Comparison of ENCODE assay signal across 8 cellular contexts in the genomic region with DNA sequence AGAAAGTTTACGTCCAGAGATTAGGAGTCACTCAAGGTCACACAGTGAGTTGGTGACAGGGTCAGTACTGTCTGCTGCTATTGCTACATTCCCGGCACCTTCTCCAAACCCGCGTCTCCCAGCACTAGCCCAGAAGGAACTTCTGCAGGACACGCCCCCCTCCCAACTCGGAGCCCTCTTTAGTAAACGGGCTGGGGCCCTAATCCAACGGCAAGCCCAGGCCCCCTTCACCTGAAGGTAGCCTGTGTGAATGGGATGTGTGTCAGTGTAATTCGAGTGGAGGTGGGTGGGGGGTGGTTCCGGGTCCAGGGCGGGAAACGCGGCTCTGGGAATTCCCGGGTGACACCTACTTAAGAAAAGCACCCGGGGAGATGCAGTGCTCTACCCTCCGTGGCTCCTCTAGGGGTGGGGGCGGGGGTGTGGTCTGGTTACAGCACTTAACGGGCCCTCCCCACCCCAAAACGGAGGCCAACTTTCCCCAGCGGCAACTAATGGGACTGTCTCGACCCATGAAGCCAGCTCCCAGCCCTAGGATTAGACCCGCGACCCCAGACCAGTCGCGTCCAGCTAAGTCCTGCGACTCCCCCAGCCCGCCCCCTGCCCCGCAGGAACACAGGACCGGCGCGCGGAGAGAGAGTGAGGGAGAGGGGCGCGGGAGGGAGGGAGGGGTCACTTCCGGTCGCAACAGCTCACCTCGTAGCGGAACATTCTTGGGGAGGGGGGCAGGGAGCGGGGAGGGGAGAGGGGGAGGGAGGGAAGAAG. TPM values are rescaled to one million over a fixed set of nuclear protein-coding genes. Genes with fewer than 3 reads are reported as not detected.
DNase-seq lines count a peak whose midpoint lies in the region; ATAC-seq and TF ChIP-seq lines count a peak whose summit lies in the region.

No MANE protein-coding gene starts in this region.

- H3K36me3 ChIP-seq in OCI-LY7 (ENCODE audit: insufficient read depth, low read length) (peaks cover 38% of the 10 kb centered on the region), ovary (no peaks in the 10 kb centered on the region), tibial artery (peaks cover 12 to 27% (median 12%) of the 10 kb centered on the region in 3 donors)

- H3K9me2 ChIP-seq in OCI-LY7 (ENCODE audit: insufficient read depth, low read length) = no peaks in the 10 kb centered on the region

- peaks cover 32% of the 10 kb centered on the region for H3K79me2 ChIP-seq in OCI-LY7 (ENCODE audit: insufficient read depth, low read depth, low read length)

- H3K9me3 ChIP-seq in OCI-LY7 (ENCODE audit: low read length) (no peaks in the 10 kb centered on the region), ovary (no peaks in the 10 kb centered on the region), tibial artery (no peaks in the 10 kb centered on the region)

- CTCF ChIA-PET in OCI-LY7 (lab: Charles Lee; ENCODE audit: unreplicated experiment) = interaction anchor here (0.6 kb wide), 2 partner anchors 76 to 99 kb away, joined by 6 read pairs; no protein-coding TSS in a partner anchor

- peak; percentile 20 for ATAC-seq in HG02981 (IDR thresholded peaks at IDR 0.05; ENCODE audit: unreplicated experiment)

- peak overlapping the region; percentile 99 for H3K4me3 ChIP-seq in OCI-LY7 (ENCODE audit: low read depth, low read length, poor library complexity, severe bottlenecking)
- peak overlapping the region; percentile 98 for H3K4me3 ChIP-seq in ovary
- H3K4me3 ChIP-seq in tibial artery = peak overlapping the region; percentile 66 to 96

- H3K27me3 ChIP-seq in ovary (no peaks in the 10 kb centered on the region), tibial artery (no peaks in the 10 kb centered on the region)

- H3K27ac ChIP-seq in OCI-LY7 (ENCODE audit: low read depth, low read length, poor library complexity, severe bottlenecking) (peak overlapping the region; percentile 47), ovary (peak overlapping the region; percentile 84 to 94), tibial artery (peak overlapping the region; percentile 85 to 97)

- 0 to 1% (median 0%) methylated on average over 33 to 38 of the region's 39 CpGs for WGBS in ovary, 3 donors

- peaks cover 13% of the 10 kb centered on the region; the same call in 1 of the 2 replicates for H4K20me1 ChIP-seq in OCI-LY7 (ENCODE audit: insufficient read depth, low read length)

- TF ChIP-seq CTCF in OCI-LY7 (conservative IDR thresholded peaks at IDR 0.05; ENCODE audit: low read length) = peak; percentile 20; the same call in 1 of the 2 replicates
- TF ChIP-seq CTCF in ovary (IDR thresholded peaks at IDR 0.05) = peak in 1 of 3 donors; percentile 28
- TF ChIP-seq CTCF in tibial artery (IDR thresholded peaks at IDR 0.05) = peak; percentile 31

- TF ChIP-seq POLR2A in ovary (IDR thresholded peaks at IDR 0.05) = no peak

- DNase-seq in activated T-cell treated with anti-CD3 and anti-CD28 coated beads for 1 hour (ENCODE audit: low read depth) (peak; percentile 54), OCI-LY7 (ENCODE audit: low spot score) (no peak), foreskin melanocyte (peak; percentile 13), ovary (peak in 4 of 5 donors; percentile 30 to 77 (median 60)), tibial artery (peak; percentile 62 to 77)
- DNase-seq in activated T-cell treated with anti-CD3 and anti-CD28 coated beads, Interleukin-2, amount 50 U/mL, for 1 hour = no peak
- DNase-seq in activated T-helper 9 cell treated with anti-CD3 and anti-CD28 coated beads, Interleukin-2, amount 50 U/mL, for 16 hours (ENCODE audit: low read depth) = peak; percentile 65

- POLR2A ChIA-PET in OCI-LY7 (lab: Charles Lee) = interaction anchor here (0.6 to 2.8 kb wide), 17 partner anchors 8 to 1894 kb away, joined by 3 to 14 read pairs (median 3); a partner anchor contains a TSS

- no TSS peak for BruUV-seq in OCI-LY7 (replicated peaks; lab: Mats Ljungman, UMichigan)

- H3K4me2 ChIP-seq in OCI-LY7 (ENCODE audit: low read length) = peak overlapping the region; percentile 74

- H2AFZ ChIP-seq in OCI-LY7 (ENCODE audit: low read length) = peak overlapping the region; percentile 70

- intact Hi-C loops in OCI-LY7 (cut with micrococcal nuclease; ENCODE audit: unreplicated experiment) = loop anchor here (2.0 to 5.0 kb wide), 5 partner anchors 52 to 396 kb away; a partner anchor contains a TSS
- intact Hi-C loops in ovary (cut with DNase I) = loop anchor here in 3 of 4 donors (2.0 to 10.0 kb wide), 4 partner anchors 54 to 132 kb away; a partner anchor contains a TSS
- intact Hi-C loops in tibial artery (cut with DNase I; ENCODE audit: low total_unique reads) = loop anchor here (5.0 to 10.0 kb wide), 4 partner anchors 51 to 131 kb away; a partner anchor contains a TSS

- TF ChIP-seq EP300 in ovary (IDR thresholded peaks at IDR 0.05) = no peak

- H3K4me1 ChIP-seq in OCI-LY7 (ENCODE audit: insufficient read depth, low read length, poor library complexity, severe bottlenecking) = peaks cover 19% of the 10 kb centered on the region
- H3K4me1 ChIP-seq in ovary (ENCODE audit: insufficient read depth) = peaks cover 6% of the 10 kb centered on the region
- H3K4me1 ChIP-seq in tibial artery = peaks cover 0 to 26% (median 23%) of the 10 kb centered on the region in 4 donors

RNA-seq across cellular contexts. Expression of a gene that starts 0.5 kb away (rescaled TPM):
- total RNA-seq in OCI-LY7 (2014; rRNA removed; shearing (Covaris generic)) = 14.7 and 15.2 TPM in 2 replicates
- total RNA-seq in OCI-LY7 (2022) = 46.3 TPM in 2 replicates
- total RNA-seq in ovary = 10 to 100 TPM; 11.1 to 40.3 (median 30.8) TPM
- 10 to 100 TPM; 16.2 to 44.2 TPM for polyA plus RNA-seq in ovary

RNA-seq across cellular contexts. Expression of a gene that starts 45.3 kb away (rescaled TPM):
- not detected in 2 replicates for total RNA-seq in OCI-LY7 (2014; rRNA removed; shearing (Covaris generic))
- total RNA-seq in OCI-LY7 (2022) (not detected in 2 replicates), ovary (not detected)
- polyA plus RNA-seq in ovary = not detected

RNA-seq across cellular contexts. Expression of a gene that starts 52.8 kb away (rescaled TPM):
- total RNA-seq in OCI-LY7 (2014; rRNA removed; shearing (Covaris generic)) = 16.9 and 19.2 TPM in 2 replicates
- 44.6 and 44.7 TPM in 2 replicates for total RNA-seq in OCI-LY7 (2022)
- 10 to 100 TPM; 27.1 to 46.4 (median 42.4) TPM for total RNA-seq in ovary
- 10 to 100 TPM; 20.5 to 58.0 TPM for polyA plus RNA-seq in ovary

Comparison
In these comparisons a context has a peak if more than half of its experiments do, and no peak if none do; other contexts are left out.
1. DNase-seq: peak in activated T-cell treated with anti-CD3 and anti-CD28 coated beads for 1 hour (single experiment), activated T-helper 9 cell treated with anti-CD3 and anti-CD28 coated beads, Interleukin-2, amount 50 U/mL, for 16 hours (single experiment), foreskin melanocyte (single experiment), ovary (4 of 5) and tibial artery (2 of 2); none in activated T-cell treated with anti-CD3 and anti-CD28 coated beads, Interleukin-2, amount 50 U/mL, for 1 hour (single experiment) and OCI-LY7 (single experiment).
2. Peak in every context shown above with its lines, with median percentiles within 50 percentile points of each other: H3K27ac ChIP-seq and H3K4me3 ChIP-seq.